Comparison of ENCODE assay signal across 1 cellular context in genomic region chr12:2302711-2303255, GRCh38.
TF ChIP-seq lines count a peak whose summit lies in the region.

No MANE protein-coding gene starts in this region.

TF ChIP-seq in IMR-90, 13 proteins besides CTCF, POLR2A, EP300 and RAD21:
- TF ChIP-seq FOS (IDR thresholded peaks at IDR 0.05; ENCODE audit: low read depth, low read length) (no peak), NFE2L2 (IDR thresholded peaks at IDR 0.05; ENCODE audit: low read depth, low read length) (no peak), BHLHE40 (IDR thresholded peaks at IDR 0.05; ENCODE audit: low read depth, low read length) (no peak), CHD1 (IDR thresholded peaks at IDR 0.05; ENCODE audit: low read depth, low read length) (no peak), MAZ (IDR thresholded peaks at IDR 0.05; ENCODE audit: borderline replicate concordance, low read depth, low read length) (no peak), RCOR1 (IDR thresholded peaks at IDR 0.05; ENCODE audit: insufficient replicate concordance, low read length) (no peak), SMC3 (IDR thresholded peaks at IDR 0.05; ENCODE audit: low read depth, low read length) (no peak), USF2 (IDR thresholded peaks at IDR 0.05; ENCODE audit: low read depth, low read length) (no peak), MXI1 (IDR thresholded peaks at IDR 0.05; ENCODE audit: borderline replicate concordance, low read depth, low read length) (no peak), MAFK (IDR thresholded peaks at IDR 0.05; ENCODE audit: low read depth, low read length) (no peak), ELK1 (IDR thresholded peaks at IDR 0.05; ENCODE audit: borderline replicate concordance, low read depth, low read length) (no peak), RFX5 (IDR thresholded peaks at IDR 0.05; ENCODE audit: low read depth, low read length) (no peak)
